Comparison of ENCODE assay signal across 1 cellular context in genomic region chr2:169095631-169096105, GRCh38.
TF ChIP-seq lines count a peak whose summit lies in the region.

No MANE protein-coding gene starts in this region.

TF ChIP-seq in GM23338, 12 proteins besides CTCF, POLR2A, EP300 and RAD21 (continued from another document):
- TF ChIP-seq ZNF462 (CRISPR knock-in tag; IDR thresholded peaks at IDR 0.05) = no peak
